Comparison of ENCODE assay signal across 1 cellular context in genomic region chr2:30147715-30148611, GRCh38.
TF ChIP-seq lines count a peak whose summit lies in the region.

No MANE protein-coding gene starts in this region.

TF ChIP-seq in GM12878, 131 proteins besides CTCF, POLR2A, EP300 and RAD21 (continued from another document):
- TF ChIP-seq, protein P1, sequence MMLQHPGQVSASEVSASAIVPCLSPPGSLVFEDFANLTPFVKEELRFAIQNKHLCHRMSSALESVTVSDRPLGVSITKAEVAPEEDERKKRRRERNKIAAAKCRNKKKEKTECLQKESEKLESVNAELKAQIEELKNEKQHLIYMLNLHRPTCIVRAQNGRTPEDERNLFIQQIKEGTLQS (IDR thresholded peaks at IDR 0.05; ENCODE audit: borderline replicate concordance, extremely low read depth, low read depth, low read length): peak; percentile 89
- TF ChIP-seq TCF12 (IDR thresholded peaks at IDR 0.05; ENCODE audit: low read depth, low read length): 0 out of 2 replicates have a peak, but pooled peaks have one; percentile 4
- 0 out of 2 replicates have a peak, but pooled peaks have one; percentile 30 for TF ChIP-seq CHD2 (IDR thresholded peaks at IDR 0.05; ENCODE audit: borderline replicate concordance, low read depth, low read length)
- TF ChIP-seq, protein P2, sequence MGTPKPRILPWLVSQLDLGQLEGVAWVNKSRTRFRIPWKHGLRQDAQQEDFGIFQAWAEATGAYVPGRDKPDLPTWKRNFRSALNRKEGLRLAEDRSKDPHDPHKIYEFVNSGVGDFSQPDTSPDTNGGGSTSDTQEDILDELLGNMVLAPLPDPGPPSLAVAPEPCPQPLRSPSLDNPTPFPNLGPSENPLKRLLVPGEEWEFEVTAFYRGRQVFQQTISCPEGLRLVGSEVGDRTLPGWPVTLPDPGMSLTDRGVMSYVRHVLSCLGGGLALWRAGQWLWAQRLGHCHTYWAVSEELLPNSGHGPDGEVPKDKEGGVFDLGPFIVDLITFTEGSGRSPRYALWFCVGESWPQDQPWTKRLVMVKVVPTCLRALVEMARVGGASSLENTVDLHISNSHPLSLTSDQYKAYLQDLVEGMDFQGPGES (IDR thresholded peaks at IDR 0.05): peak; percentile 55; the same call in 1 of the 2 replicates
- no peak for TF ChIP-seq SMC3 (IDR thresholded peaks at IDR 0.05; ENCODE audit: borderline replicate concordance, low read length)
- TF ChIP-seq SMARCA5 (IDR thresholded peaks at IDR 0.05): peak; percentile 94
- TF ChIP-seq, protein P3, sequence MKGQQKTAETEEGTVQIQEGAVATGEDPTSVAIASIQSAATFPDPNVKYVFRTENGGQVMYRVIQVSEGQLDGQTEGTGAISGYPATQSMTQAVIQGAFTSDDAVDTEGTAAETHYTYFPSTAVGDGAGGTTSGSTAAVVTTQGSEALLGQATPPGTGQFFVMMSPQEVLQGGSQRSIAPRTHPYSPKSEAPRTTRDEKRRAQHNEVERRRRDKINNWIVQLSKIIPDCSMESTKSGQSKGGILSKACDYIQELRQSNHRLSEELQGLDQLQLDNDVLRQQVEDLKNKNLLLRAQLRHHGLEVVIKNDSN (IDR thresholded peaks at IDR 0.05; ENCODE audit: borderline replicate concordance, extremely low read length, insufficient read depth, low read depth, low read length): peak; percentile 98
- TF ChIP-seq MEF2B (IDR thresholded peaks at IDR 0.05; ENCODE audit: partially characterized antibody, poor library complexity, severe bottlenecking): peak; percentile 34
- 0 out of 2 replicates have a peak, but pooled peaks have one; percentile 47 for TF ChIP-seq NFIC (IDR thresholded peaks at IDR 0.05; ENCODE audit: low read depth, low read length)
- TF ChIP-seq RAD51 (IDR thresholded peaks at IDR 0.05): no peak
- TF ChIP-seq BCLAF1 (IDR thresholded peaks at IDR 0.05): no peak
- 0 out of 2 replicates have a peak, but pooled peaks have one; percentile 38 for TF ChIP-seq TCF3 (IDR thresholded peaks at IDR 0.05; ENCODE audit: borderline replicate concordance, insufficient read depth, low read depth, low read length)
- peak; percentile 98 for TF ChIP-seq GATAD2B (conservative IDR thresholded peaks at IDR 0.05; ENCODE audit: low read depth)
- no peak for TF ChIP-seq SRF (IDR thresholded peaks at IDR 0.05; ENCODE audit: low read depth in 2 of 2, low read length in 2 of 2)
- TF ChIP-seq SREBF2 (IDR thresholded peaks at IDR 0.05; ENCODE audit: low read length): no peak
- peak; percentile 43; the same call in 1 of the 2 replicates for TF ChIP-seq YY1 (IDR thresholded peaks at IDR 0.05; ENCODE audit: low read depth, low read length)
- TF ChIP-seq IKZF1 (conservative IDR thresholded peaks at IDR 0.05): peak; percentile 56
- TF ChIP-seq LARP7 (IDR thresholded peaks at IDR 0.05): peak; percentile 63; the same call in 1 of the 2 replicates
- no peak for TF ChIP-seq IRF4 (IDR thresholded peaks at IDR 0.05; ENCODE audit: low read depth, low read length)
- peak; percentile 59 for TF ChIP-seq PBX3 (IDR thresholded peaks at IDR 0.05; ENCODE audit: insufficient replicate concordance, low read depth, low read length)
- no peak for TF ChIP-seq KLF5 (IDR thresholded peaks at IDR 0.05; ENCODE audit: partially characterized antibody)
- no peak for TF ChIP-seq POLR2AphosphoS2 (IDR thresholded peaks at IDR 0.05; ENCODE audit: low read depth, low read length)
- TF ChIP-seq, protein P4, sequence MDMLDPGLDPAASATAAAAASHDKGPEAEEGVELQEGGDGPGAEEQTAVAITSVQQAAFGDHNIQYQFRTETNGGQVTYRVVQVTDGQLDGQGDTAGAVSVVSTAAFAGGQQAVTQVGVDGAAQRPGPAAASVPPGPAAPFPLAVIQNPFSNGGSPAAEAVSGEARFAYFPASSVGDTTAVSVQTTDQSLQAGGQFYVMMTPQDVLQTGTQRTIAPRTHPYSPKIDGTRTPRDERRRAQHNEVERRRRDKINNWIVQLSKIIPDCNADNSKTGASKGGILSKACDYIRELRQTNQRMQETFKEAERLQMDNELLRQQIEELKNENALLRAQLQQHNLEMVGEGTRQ (IDR thresholded peaks at IDR 0.05; ENCODE audit: borderline replicate concordance, low read depth, low read length): peak; percentile 83
- TF ChIP-seq EED (IDR thresholded peaks at IDR 0.05; ENCODE audit: low read depth): 0 out of 2 replicates have a peak, but pooled peaks have one; percentile 25
- TF ChIP-seq RUNX3 (IDR thresholded peaks at IDR 0.05; ENCODE audit: low read length): peak; percentile 41; the same call in 1 of the 2 replicates
- no peak for TF ChIP-seq CBX5 (IDR thresholded peaks at IDR 0.05; ENCODE audit: low read depth)
- TF ChIP-seq CEBPB (IDR thresholded peaks at IDR 0.05; ENCODE audit: borderline replicate concordance in 1 of 2, low read depth in 2 of 2, low read length in 2 of 2): no peak
- TF ChIP-seq ZSCAN29 (IDR thresholded peaks at IDR 0.05): 0 out of 2 replicates have a peak, but pooled peaks have one; percentile 34
- no peak for TF ChIP-seq BCL3 (IDR thresholded peaks at IDR 0.05; ENCODE audit: borderline replicate concordance, insufficient read depth, low read depth, low read length, poor library complexity, severe bottlenecking)
- peak; percentile 32; the same call in 1 of the 2 replicates for TF ChIP-seq NR2F1 (conservative IDR thresholded peaks at IDR 0.05)
- TF ChIP-seq CBX3 (IDR thresholded peaks at IDR 0.05; ENCODE audit: borderline replicate concordance, low read depth): no peak
- peak; percentile 58; the same call in 1 of the 2 replicates for TF ChIP-seq ZNF217 (IDR thresholded peaks at IDR 0.05)
- 0 out of 2 replicates have a peak, but pooled peaks have one; percentile 22 for TF ChIP-seq ZNF687 (IDR thresholded peaks at IDR 0.05)
- 0 out of 2 replicates have a peak, but pooled peaks have one; percentile 61 for TF ChIP-seq RB1 (IDR thresholded peaks at IDR 0.05; ENCODE audit: borderline replicate concordance)
- TF ChIP-seq ZNF622 (IDR thresholded peaks at IDR 0.05): no peak
- peak in 1 of 2 experiments; percentile 89; a peak in 2 of 4 replicates for TF ChIP-seq BHLHE40 (IDR thresholded peaks at IDR 0.05; ENCODE audit: borderline replicate concordance in 1 of 2, low read depth in 2 of 2, low read length in 1 of 2)
- no peak for TF ChIP-seq PKNOX1 (IDR thresholded peaks at IDR 0.05)
- no peak for TF ChIP-seq ZNF274 (IDR thresholded peaks at IDR 0.05; ENCODE audit: insufficient read depth, insufficient read length)
- TF ChIP-seq IKZF2 (IDR thresholded peaks at IDR 0.05): peak; percentile 19 to 46; a peak in 3 of 4 replicates
- peak; percentile 76 for TF ChIP-seq DPF2 (IDR thresholded peaks at IDR 0.05)
- TF ChIP-seq ASH2L (IDR thresholded peaks at IDR 0.05; ENCODE audit: borderline replicate concordance, low read depth): no peak
- TF ChIP-seq ZBTB33 (IDR thresholded peaks at IDR 0.05): no peak
